In genomic region chr13:21365574-21365973, GRCh38 we compare ENCODE assay signal across 15 cellular contexts.
A peak's percentile ranks its signal among the peaks of the same experiment; 100 is the strongest.
DNase-seq lines count a peak whose midpoint lies in the region; ATAC-seq and TF ChIP-seq lines count a peak whose summit lies in the region.
"Had no signal": no experiment of that assay in that cellular context is flagged by ENCODE, and none has a peak within 500 bp of the region (broad histone marks: within the 10 kb centered on the region; RNA-seq: fewer than 3 reads in every experiment).

No MANE protein-coding gene starts in this region.

- no peaks in the 10 kb centered on the region for H3K27me3 Mint-ChIP-seq in WTC11 (ENCODE audit: low read depth)
- no peaks in the 10 kb centered on the region for H3K27me3 Mint-ChIP-seq in central memory CD8-positive, alpha-beta T cell
- H3K27me3 Mint-ChIP-seq: brain; dendritic cell treated with granulocyte-macrophage colony-stimulating factor and Interleukin-4, amounts not matched to agents 40 ng/mL and 50 ng/mL, for 4 days had no signal

- no peaks in the 10 kb centered on the region for H3K36me3 Mint-ChIP-seq in WTC11
- H3K36me3 Mint-ChIP-seq in central memory CD8-positive, alpha-beta T cell (ENCODE audit: insufficient read depth), result peaks cover 3% of the 10 kb centered on the region
- H3K36me3 Mint-ChIP-seq: brain had no signal

- H3K4me1 Mint-ChIP-seq in WTC11, result peaks cover 9% of the 10 kb centered on the region
- H3K4me1 Mint-ChIP-seq in central memory CD8-positive, alpha-beta T cell, result peaks cover 6% of the 10 kb centered on the region
- H3K4me1 Mint-ChIP-seq: brain had no signal

- TF ChIP-seq CTCF in WTC11 (IDR thresholded peaks at IDR 0.05), result no peak
- TF ChIP-seq CTCF in GM20000 (IDR thresholded peaks at IDR 0.05; ENCODE audit: extremely low read depth, missing control alignments), result no peak

- H3K9me3 Mint-ChIP-seq in WTC11, result peaks cover 18% of the 10 kb centered on the region
- no peaks in the 10 kb centered on the region for H3K9me3 Mint-ChIP-seq in central memory CD8-positive, alpha-beta T cell
- H3K9me3 Mint-ChIP-seq: dendritic cell treated with granulocyte-macrophage colony-stimulating factor and Interleukin-4, amounts not matched to agents 40 ng/mL and 50 ng/mL, for 4 days had no signal

- no peak overlapping the region for H3K4me3 Mint-ChIP-seq in WTC11
- no peak overlapping the region for H3K4me3 Mint-ChIP-seq in central memory CD8-positive, alpha-beta T cell
- H3K4me3 Mint-ChIP-seq: brain; dendritic cell treated with granulocyte-macrophage colony-stimulating factor and Interleukin-4, amounts not matched to agents 40 ng/mL and 50 ng/mL, for 4 days had no signal

- DNase-seq in activated T-cell treated with anti-CD3 and anti-CD28 coated beads, Interleukin-2, amount 50 U/mL, for 1 hour, result peak; percentile 27
- DNase-seq in activated T-cell treated with anti-CD3 and anti-CD28 coated beads for 4 hours (no peak), WTC11 (ENCODE audit: low spot score) (no peak), GM20000 (ENCODE audit: low spot score) (no peak)
- DNase-seq in central memory CD8-positive, alpha-beta T cell (ENCODE audit: low spot score in 2 of 2), result peak in 1 of 2 donors; percentile 17
- DNase-seq in stimulated activated CD8-positive, alpha-beta memory T cell treated with anti-CD3 and anti-CD28 coated beads, Interleukin-4, amount 100 ng/mL, for 48 hours, result peak; percentile 30
- no peak for DNase-seq in activated CD4-positive, CD25-positive, alpha-beta regulatory T cell treated with anti-CD3 and anti-CD28 coated beads, Interleukin-2, amount 50 U/mL, for 72 hours
- DNase-seq in central memory CD4-positive, alpha-beta T cell, result no peak
- DNase-seq: Kasumi-1; NCI-H1417; NCI-H226; NK-92 treated with Interleukin-12 subunit alpha and Interleukin-12 subunit beta, amount 100 ng/mL, for 24 hours; RPMI8226 had no signal

- no peak overlapping the region; the same call in 1 of the 2 replicates for H3K27ac Mint-ChIP-seq in WTC11
- peak overlapping the region; percentile 9 for H3K27ac Mint-ChIP-seq in central memory CD8-positive, alpha-beta T cell (ENCODE audit: low read depth)
- H3K27ac Mint-ChIP-seq: brain; dendritic cell treated with granulocyte-macrophage colony-stimulating factor and Interleukin-4, amounts not matched to agents 40 ng/mL and 50 ng/mL, for 4 days had no signal

- POLR2A ChIA-PET in WTC11 (lab: Charles Lee), result no interaction called here

- CTCF ChIA-PET in WTC11 (lab: Charles Lee), result no interaction called here

- ATAC-seq in WTC11, result peak; percentile 24; the same call in 1 of the 2 replicates
- peak; percentile 73 for ATAC-seq in central memory CD8-positive, alpha-beta T cell (replicated peaks; ENCODE audit: extremely low read depth, poor library complexity, severe bottlenecking)

TF ChIP-seq in WTC11, 78 proteins besides CTCF, POLR2A, EP300 and RAD21:
- TF ChIP-seq ATF2 (CRISPR knock-in tag; IDR thresholded peaks at IDR 0.05; ENCODE audit: borderline replicate concordance, low read depth) (no peak), FOXP1 (CRISPR knock-in tag; IDR thresholded peaks at IDR 0.05; ENCODE audit: borderline replicate concordance) (no peak), MYBL2 (CRISPR knock-in tag; IDR thresholded peaks at IDR 0.05) (no peak)
- TF ChIP-seq, protein P1, sequence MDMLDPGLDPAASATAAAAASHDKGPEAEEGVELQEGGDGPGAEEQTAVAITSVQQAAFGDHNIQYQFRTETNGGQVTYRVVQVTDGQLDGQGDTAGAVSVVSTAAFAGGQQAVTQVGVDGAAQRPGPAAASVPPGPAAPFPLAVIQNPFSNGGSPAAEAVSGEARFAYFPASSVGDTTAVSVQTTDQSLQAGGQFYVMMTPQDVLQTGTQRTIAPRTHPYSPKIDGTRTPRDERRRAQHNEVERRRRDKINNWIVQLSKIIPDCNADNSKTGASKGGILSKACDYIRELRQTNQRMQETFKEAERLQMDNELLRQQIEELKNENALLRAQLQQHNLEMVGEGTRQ (CRISPR knock-in tag; IDR thresholded peaks at IDR 0.05), result no peak

Comparison
In these comparisons a context has a peak if more than half of its experiments do, and no peak if none do; other contexts are left out.
1. DNase-seq: peak in activated T-cell treated with anti-CD3 and anti-CD28 coated beads, Interleukin-2, amount 50 U/mL, for 1 hour (single experiment) and stimulated activated CD8-positive, alpha-beta memory T cell treated with anti-CD3 and anti-CD28 coated beads, Interleukin-4, amount 100 ng/mL, for 48 hours (single experiment); none in activated T-cell treated with anti-CD3 and anti-CD28 coated beads for 4 hours (single experiment), WTC11 (single experiment), GM20000 (single experiment), activated CD4-positive, CD25-positive, alpha-beta regulatory T cell treated with anti-CD3 and anti-CD28 coated beads, Interleukin-2, amount 50 U/mL, for 72 hours (single experiment) and central memory CD4-positive, alpha-beta T cell (single experiment).